In genomic region chr7:112781558-112781957, GRCh38 we compare ENCODE assay signal across 25 cellular contexts.
"Had no signal": no experiment of that assay in that cellular context is flagged by ENCODE, and none has a peak within 500 bp of the region (broad histone marks: within the 10 kb centered on the region; RNA-seq: fewer than 3 reads in every experiment).

No MANE protein-coding gene starts in this region.

- H3K4me3 Mint-ChIP-seq: activated CD4-positive, alpha-beta memory T cell treated with anti-CD3 and anti-CD28 coated beads for 36 hours; activated CD4-positive, alpha-beta T cell treated with anti-CD3 and anti-CD28 coated beads for 36 hours; activated CD4-positive, alpha-beta T cell treated with anti-CD3 and anti-CD28 coated beads, Interleukin-2, amount 10 ng/mL, durations not matched to agents 24 days and 14 days; activated naive CD8-positive, alpha-beta T cell; activated T-helper 1 cell treated with anti-CD3 and anti-CD28 coated beads, Interleukin-12 subunit alpha, Interleukin-12 subunit beta, Interleukin-2, Interleukin-4 antibody, amounts not matched to agents 30 ng/mL and 10 ng/mL and 1 ng/mL, durations not matched to agents 14 hours and 24 hours and 36 hours; T-cell had no signal

- H3K27me3 Mint-ChIP-seq: activated CD4-positive, alpha-beta memory T cell treated with anti-CD3 and anti-CD28 coated beads for 36 hours; activated CD4-positive, alpha-beta T cell treated with anti-CD3 and anti-CD28 coated beads for 36 hours; activated CD4-positive, alpha-beta T cell treated with anti-CD3 and anti-CD28 coated beads, Interleukin-2, amount 10 ng/mL, durations not matched to agents 24 days and 14 days; activated naive CD8-positive, alpha-beta T cell; T-cell had no signal

- DNase-seq: activated CD4-positive, alpha-beta memory T cell treated with anti-CD3 and anti-CD28 coated beads for 36 hours; activated CD4-positive, alpha-beta T cell treated with anti-CD3 and anti-CD28 coated beads for 36 hours; activated CD4-positive, alpha-beta T cell treated with anti-CD3 and anti-CD28 coated beads, Interleukin-2, amount 10 ng/mL, durations not matched to agents 24 days and 14 days; activated CD4-positive, CD25-positive, alpha-beta regulatory T cell; activated CD4-positive, CD25-positive, alpha-beta regulatory T cell treated with anti-CD3 and anti-CD28 coated beads, Interleukin-2, amount 50 U/mL, for 72 hours; activated effector memory CD4-positive, alpha-beta T cell treated with Interleukin-2 at 50 U/mL for 16 hours; activated gamma-delta T cell treated with Interleukin-2 at 50 U/mL for 16 hours; activated naive CD4-positive, alpha-beta T cell treated with anti-CD3 and anti-CD28 coated beads, Interleukin-2, amount 50 U/mL, for 16 hours; activated naive CD4-positive, alpha-beta T cell treated with Interleukin-2 at 50 U/mL for 16 hours; activated T-cell treated with anti-CD3 and anti-CD28 coated beads, Interleukin-2, amount 50 U/mL, for 1 hour; activated T-cell treated with anti-CD3 and anti-CD28 coated beads, Interleukin-2, amount 50 U/mL, for 48 hours; amniotic stem cell; anterior cingulate cortex; central memory CD4-positive, alpha-beta T cell; cerebellar nuclear complex; colonic mucosa; effector CD8-positive, alpha-beta T cell; foreskin fibroblast; head of caudate nucleus; SW 1271; T-cell; T-helper 2 cell had no signal

- H3K9me3 ChIP-seq: colonic mucosa had no signal

- ATAC-seq: activated CD4-positive, alpha-beta T cell treated with anti-CD3 and anti-CD28 coated beads for 36 hours; T-cell had no signal

- H3K9me3 Mint-ChIP-seq: activated CD4-positive, alpha-beta memory T cell treated with anti-CD3 and anti-CD28 coated beads for 36 hours; activated CD4-positive, alpha-beta T cell treated with anti-CD3 and anti-CD28 coated beads, Interleukin-2, amount 10 ng/mL, durations not matched to agents 24 days and 14 days; activated T-helper 1 cell treated with anti-CD3 and anti-CD28 coated beads, Interleukin-12 subunit alpha, Interleukin-12 subunit beta, Interleukin-2, Interleukin-4 antibody, amounts not matched to agents 30 ng/mL and 10 ng/mL and 1 ng/mL, durations not matched to agents 14 hours and 24 hours and 36 hours; T-cell had no signal

- H3K36me3 ChIP-seq: cardiac muscle cell had no signal

- H3K27ac Mint-ChIP-seq: activated naive CD8-positive, alpha-beta T cell; activated T-helper 1 cell treated with anti-CD3 and anti-CD28 coated beads, Interleukin-12 subunit alpha, Interleukin-12 subunit beta, Interleukin-2, Interleukin-4 antibody, amounts not matched to agents 30 ng/mL and 10 ng/mL and 1 ng/mL, durations not matched to agents 14 hours and 24 hours and 36 hours; T-cell had no signal

- H3K4me1 ChIP-seq: colonic mucosa had no signal

- H3K4me3 ChIP-seq: cardiac muscle cell, colonic mucosa had no signal

- H3K27me3 ChIP-seq: cardiac muscle cell, colonic mucosa had no signal

- H3K27ac ChIP-seq: cardiac muscle cell, colonic mucosa had no signal
